ENCODE assay signal across 25 cellular contexts in the genomic region with DNA sequence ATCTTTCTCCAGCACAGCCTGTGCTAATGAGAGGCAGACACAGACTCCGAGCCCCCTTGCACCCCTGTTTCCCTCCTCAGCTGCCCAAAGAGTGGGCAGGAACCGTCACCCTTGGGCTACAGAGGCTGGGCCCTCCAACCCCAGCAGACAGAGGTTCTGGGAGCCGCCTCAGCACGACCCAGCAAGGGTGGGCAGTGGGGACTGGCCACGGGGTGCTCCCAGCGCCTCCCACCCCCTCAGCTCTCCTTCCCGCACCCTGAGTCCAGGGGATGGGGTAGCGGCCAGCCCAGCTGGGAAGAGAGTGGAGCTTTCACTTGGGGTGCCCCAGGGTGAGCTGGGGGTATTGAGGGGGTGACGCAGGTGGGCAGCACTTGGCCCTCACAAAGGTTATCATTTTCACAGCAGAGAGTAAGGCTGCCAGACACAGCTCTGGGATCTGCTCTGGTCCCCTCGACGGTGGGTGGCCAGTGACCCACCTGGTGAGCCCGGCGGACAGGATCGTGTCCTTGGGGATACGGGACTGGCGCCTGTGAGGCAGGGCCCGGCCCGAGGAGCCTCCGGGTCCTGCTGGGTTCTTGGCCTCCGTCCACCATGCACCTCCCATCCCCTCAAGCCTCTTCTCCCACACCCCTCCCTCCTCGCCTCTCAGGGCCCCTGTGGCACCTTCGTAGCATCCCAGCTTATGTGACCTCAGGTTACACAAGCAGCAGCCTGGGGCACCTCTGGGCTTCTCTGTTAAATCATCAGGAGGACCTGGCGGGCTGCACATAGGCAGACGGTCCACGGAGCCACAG.
"Had no signal": no experiment of that assay in that cellular context is flagged by ENCODE, and none has a peak within 500 bp of the region (broad histone marks: within the 10 kb centered on the region; RNA-seq: fewer than 3 reads in every experiment).

No MANE protein-coding gene starts in this region.

- H3K9me3 Mint-ChIP-seq: dendritic cell treated with granulocyte-macrophage colony-stimulating factor and Interleukin-4, amounts not matched to agents 40 ng/mL and 50 ng/mL, for 4 days; immature natural killer cell; natural killer cell treated with Interleukin-12 subunit alpha and Interleukin-12 subunit beta and Interleukin-15 and Interleukin-18, amount 100 ng/mL, for 72 hours; type B pancreatic cell had no signal

- DNase-seq: central memory CD4-positive, alpha-beta T cell; colonic mucosa; effector memory CD4-positive, alpha-beta T cell; hypothalamus; immature natural killer cell; islet precursor cell; mesenchymal stem cell; naive B cell; nucleus accumbens; psoas muscle; small intestine; stimulated activated CD4-positive, alpha-beta T cell treated with anti-CD3 and anti-CD28 coated beads, Interleukin-15, amount 100 ng/mL, for 24 hours; stimulated activated CD4-positive, alpha-beta T cell treated with anti-CD3 and anti-CD28 coated beads, Interleukin-2, amount 100 ng/mL, for 48 hours; stimulated activated naive CD4-positive, alpha-beta T cell; substantia nigra; testis had no signal

- H3K27ac Mint-ChIP-seq: dendritic cell treated with granulocyte-macrophage colony-stimulating factor and Interleukin-4, amounts not matched to agents 40 ng/mL and 50 ng/mL, for 4 days; natural killer cell treated with Interleukin-12 subunit alpha and Interleukin-12 subunit beta and Interleukin-15 and Interleukin-18, amount 100 ng/mL, for 72 hours; neural progenitor cell; type B pancreatic cell had no signal

- H3K36me3 ChIP-seq: colonic mucosa, neural progenitor cell, right lobe of liver, tibial artery had no signal

- H3K4me3 ChIP-seq: colonic mucosa, mucosa of descending colon, neural progenitor cell, psoas muscle, right lobe of liver, testis, tibial artery had no signal

- H3K36me3 Mint-ChIP-seq: immature natural killer cell; mesothelial cell of epicardium; naive B cell; natural killer cell treated with Interleukin-12 subunit alpha and Interleukin-12 subunit beta and Interleukin-15 and Interleukin-18, amount 100 ng/mL, for 72 hours; neural progenitor cell; type B pancreatic cell had no signal

- H3K4me1 ChIP-seq: colonic mucosa, neural progenitor cell, psoas muscle, right lobe of liver, testis, tibial artery had no signal

- H3K4me1 Mint-ChIP-seq: immature natural killer cell, naive B cell had no signal

- H3K4me3 Mint-ChIP-seq: dendritic cell treated with granulocyte-macrophage colony-stimulating factor and Interleukin-4, amounts not matched to agents 40 ng/mL and 50 ng/mL, for 4 days; immature natural killer cell; mesothelial cell of epicardium; natural killer cell treated with Interleukin-12 subunit alpha and Interleukin-12 subunit beta and Interleukin-15 and Interleukin-18, amount 100 ng/mL, for 72 hours; type B pancreatic cell had no signal

- H3K9me3 ChIP-seq: colonic mucosa, mucosa of descending colon, psoas muscle, right lobe of liver, testis had no signal

- H3K27me3 ChIP-seq: colonic mucosa, neural progenitor cell, right lobe of liver, testis had no signal

- ATAC-seq: left lobe of liver, mucosa of descending colon, psoas muscle had no signal

- H3K27ac ChIP-seq: colonic mucosa, neural progenitor cell, psoas muscle, right lobe of liver, testis, tibial artery had no signal
